Comparison of ENCODE assay signal across 9 cellular contexts in the genomic region with DNA sequence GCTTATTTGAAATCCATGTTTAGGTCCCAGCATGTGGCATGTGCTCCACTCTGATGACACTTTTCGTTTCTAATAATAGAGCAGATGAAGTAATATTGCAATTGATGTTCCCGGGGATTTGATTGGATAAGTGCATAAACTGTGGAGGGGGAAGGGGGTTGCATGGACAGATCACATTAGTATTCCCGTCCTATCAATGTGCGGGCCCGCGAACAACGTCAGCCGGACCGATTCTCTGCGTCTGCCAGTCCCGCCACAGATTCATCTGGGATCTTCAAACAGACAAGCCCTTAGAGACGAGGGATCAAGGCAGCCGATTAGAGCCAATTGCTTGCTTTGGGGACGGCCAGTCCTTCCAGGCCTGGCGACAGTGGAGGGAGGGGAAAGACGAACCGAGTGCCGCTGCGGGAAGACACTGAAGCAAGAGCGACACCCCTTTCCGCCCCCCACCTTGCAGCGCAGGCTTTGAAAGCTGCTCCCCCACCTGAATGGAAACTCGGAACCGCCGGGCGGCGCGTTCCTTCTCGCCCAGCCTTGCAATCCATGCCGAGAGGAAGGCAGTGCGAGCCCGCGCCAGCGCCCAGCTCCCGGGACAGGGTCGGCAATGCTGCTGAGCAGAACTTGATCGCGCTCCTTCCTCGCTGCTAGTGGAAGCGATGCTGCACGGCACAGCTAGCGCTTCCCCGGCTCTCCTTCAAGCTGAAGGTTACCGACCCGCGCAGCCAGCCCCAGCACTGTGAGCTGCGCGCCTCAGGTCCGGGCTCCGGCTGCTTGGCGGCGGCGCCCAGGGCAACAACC. TPM values are rescaled to one million over a fixed set of nuclear protein-coding genes. Genes with fewer than 3 reads are reported as not detected.
A peak's percentile ranks its signal among the peaks of the same experiment; 100 is the strongest.
DNase-seq lines count a peak whose midpoint lies in the region; ATAC-seq and TF ChIP-seq lines count a peak whose summit lies in the region.
"Had no signal": no experiment of that assay in that cellular context is flagged by ENCODE, and none has a peak within 500 bp of the region (broad histone marks: within the 10 kb centered on the region; RNA-seq: fewer than 3 reads in every experiment).

A gene (plus strand): TSS at position 247 of the 798 bp plus-strand sequence. CDS start 610 bp downstream, outside the sequence.

- intact Hi-C loops in naive thymus-derived CD4-positive, alpha-beta T cell (cut with micrococcal nuclease): no loop called here

- peaks cover 33% of the 10 kb centered on the region for H3K27me3 ChIP-seq in HAP-1 (ENCODE audit: low read depth)
- peaks cover 84% of the 10 kb centered on the region for H3K27me3 ChIP-seq in foreskin keratinocyte
- H3K27me3 ChIP-seq in neuron (ENCODE audit: insufficient read depth, low read length): peaks cover 35% of the 10 kb centered on the region
- H3K27me3 ChIP-seq in naive thymus-derived CD4-positive, alpha-beta T cell (ENCODE audit: control insufficient read depth in 2 of 2, insufficient read depth in 2 of 2, low read length in 2 of 2): peaks cover 0 to 7% of the 10 kb centered on the region in 2 donors

- H3K9me3 Mint-ChIP-seq in naive thymus-derived CD4-positive, alpha-beta T cell: peaks cover 0 to 5% (median 0%) of the 10 kb centered on the region in 11 donors
- H3K9me3 Mint-ChIP-seq: activated naive CD4-positive, alpha-beta T cell treated with anti-CD3 and anti-CD28 coated beads, Interleukin-2, amount 50 U/mL, for 24 hours had no signal

- H3K36me3 ChIP-seq in HAP-1 (replicated peaks) (no peaks in the 10 kb centered on the region), neuron (ENCODE audit: insufficient read depth, low read length) (no peaks in the 10 kb centered on the region)
- no peaks in the 10 kb centered on the region for H3K36me3 ChIP-seq in naive thymus-derived CD4-positive, alpha-beta T cell (ENCODE audit: control insufficient read depth in 2 of 3, insufficient read depth in 3 of 3, low read length in 3 of 3)

- DNase-seq in AG04449 (ENCODE audit: low read depth, low spot score): no peak
- peak in 1 of 2 experiments; percentile 37 for DNase-seq in HAP-1 (ENCODE audit: low spot score in 2 of 2)
- DNase-seq in SK-N-DZ (ENCODE audit: low spot score): peak; percentile 51
- DNase-seq in foreskin keratinocyte: peak; percentile 8 to 34
- DNase-seq in naive thymus-derived CD4-positive, alpha-beta T cell: no peak

- in situ Hi-C loops in HAP-1 (cut with MboI; ENCODE audit: low sequenced_read_pairs): no loop called here

- H3K36me3 Mint-ChIP-seq in naive thymus-derived CD4-positive, alpha-beta T cell: peaks cover 0 to 6% (median 0%) of the 10 kb centered on the region in 5 donors
- H3K36me3 Mint-ChIP-seq: activated naive CD4-positive, alpha-beta T cell treated with anti-CD3 and anti-CD28 coated beads, Interleukin-2, amount 50 U/mL, for 24 hours had no signal

- peaks cover 39 to 57% (median 48%) of the 10 kb centered on the region in 5 donors for H3K27me3 Mint-ChIP-seq in naive thymus-derived CD4-positive, alpha-beta T cell

- no peak within 1 kb of the TSS for H3K27ac Mint-ChIP-seq in naive thymus-derived CD4-positive, alpha-beta T cell
- H3K27ac Mint-ChIP-seq: activated naive CD4-positive, alpha-beta T cell treated with anti-CD3 and anti-CD28 coated beads, Interleukin-2, amount 50 U/mL, for 24 hours had no signal

- peak within 1 kb of the TSS; percentile 94 for H2AFZ ChIP-seq in neuron (ENCODE audit: low read depth, low read length)

- H3K27ac ChIP-seq in foreskin keratinocyte: no peak within 1 kb of the TSS
- H3K27ac ChIP-seq in naive thymus-derived CD4-positive, alpha-beta T cell (ENCODE audit: low read depth, low read length): no peak within 1 kb of the TSS

- no peaks in the 10 kb centered on the region for H3K4me1 ChIP-seq in HAP-1
- no peaks in the 10 kb centered on the region for H3K4me1 ChIP-seq in foreskin keratinocyte
- H3K4me1 ChIP-seq in neuron (ENCODE audit: insufficient read depth, low read length): peaks cover 12% of the 10 kb centered on the region
- H3K4me1 ChIP-seq in naive thymus-derived CD4-positive, alpha-beta T cell (ENCODE audit: control insufficient read depth in 2 of 2, insufficient read depth in 2 of 2, low read length in 2 of 2): no peaks in the 10 kb centered on the region

- H3K4me3 ChIP-seq in AG04449 (ENCODE audit: low read depth, low read length) (peak within 1 kb of the TSS; percentile 40), HAP-1 (peak within 1 kb of the TSS; percentile 18), neuron (ENCODE audit: low read length) (peak within 1 kb of the TSS; percentile 62)
- no peak within 1 kb of the TSS for H3K4me3 ChIP-seq in naive thymus-derived CD4-positive, alpha-beta T cell (ENCODE audit: low read length)

- CTCF ChIA-PET in AG04449 (lab: Yijun Ruan, JAX): no interaction called here
- CTCF ChIA-PET in naive thymus-derived CD4-positive, alpha-beta T cell (lab: Charles Lee): no interaction called here

- no peaks in the 10 kb centered on the region for H3K9me3 ChIP-seq in HAP-1
- no peaks in the 10 kb centered on the region for H3K9me3 ChIP-seq in neuron (ENCODE audit: low read length)
- H3K9me3 ChIP-seq in naive thymus-derived CD4-positive, alpha-beta T cell (ENCODE audit: control insufficient read depth in 2 of 3, low read length in 3 of 3): no peaks in the 10 kb centered on the region

- H3K4me3 Mint-ChIP-seq in naive thymus-derived CD4-positive, alpha-beta T cell: peak within 1 kb of the TSS in 5 of 10 donors; percentile 2 to 57 (median 42)
- H3K4me3 Mint-ChIP-seq: activated naive CD4-positive, alpha-beta T cell treated with anti-CD3 and anti-CD28 coated beads, Interleukin-2, amount 50 U/mL, for 24 hours had no signal

- ATAC-seq in foreskin keratinocyte: peak; percentile 83
- no peak for ATAC-seq in HG02610 (IDR thresholded peaks at IDR 0.05; ENCODE audit: unreplicated experiment)
- no peak for ATAC-seq in naive thymus-derived CD4-positive, alpha-beta T cell
- no peak for ATAC-seq in GM21515 (IDR thresholded peaks at IDR 0.05; ENCODE audit: unreplicated experiment)

- POLR2A ChIA-PET in AG04449 (lab: Yijun Ruan, JAX): no interaction called here
- POLR2A ChIA-PET in naive thymus-derived CD4-positive, alpha-beta T cell (lab: Charles Lee): interaction anchor here (0.6 kb wide), 1 partner anchor 1242 kb away, joined by 4 read pairs; no protein-coding TSS in a partner anchor

- peaks cover 0 to 11% (median 6%) of the 10 kb centered on the region in 7 donors for H3K4me1 Mint-ChIP-seq in naive thymus-derived CD4-positive, alpha-beta T cell

- TF ChIP-seq CTCF in AG04449 (IDR thresholded peaks at IDR 0.05; ENCODE audit: insufficient read depth, low read length, missing control alignments): no peak
- peak; percentile 45 for TF ChIP-seq CTCF in foreskin keratinocyte (conservative IDR thresholded peaks at IDR 0.05)

RNA-seq across cellular contexts. Expression of the gene that starts here (rescaled TPM):
- not detected in 2 replicates for polyA plus RNA-seq in SK-N-DZ (2014; cell fraction: cytosol; rRNA removed)
- not detected in 2 replicates for polyA plus RNA-seq in SK-N-DZ (2014; cell fraction: nucleus; rRNA removed)
- total RNA-seq in foreskin keratinocyte: not detected in 2 replicates
- not detected in 2 replicates for polyA plus RNA-seq in foreskin keratinocyte
- total RNA-seq in naive thymus-derived CD4-positive, alpha-beta T cell: not detected
- polyA plus RNA-seq in naive thymus-derived CD4-positive, alpha-beta T cell: not detected

Comparison
In these comparisons a context has a peak if more than half of its experiments do, and no peak if none do; other contexts are left out.
1. Peak in DNase-seq and ATAC-seq in foreskin keratinocyte; RNA of the gene not detected or under 1 TPM.